ENCODE assay signal across 8 cellular contexts in the genomic region with DNA sequence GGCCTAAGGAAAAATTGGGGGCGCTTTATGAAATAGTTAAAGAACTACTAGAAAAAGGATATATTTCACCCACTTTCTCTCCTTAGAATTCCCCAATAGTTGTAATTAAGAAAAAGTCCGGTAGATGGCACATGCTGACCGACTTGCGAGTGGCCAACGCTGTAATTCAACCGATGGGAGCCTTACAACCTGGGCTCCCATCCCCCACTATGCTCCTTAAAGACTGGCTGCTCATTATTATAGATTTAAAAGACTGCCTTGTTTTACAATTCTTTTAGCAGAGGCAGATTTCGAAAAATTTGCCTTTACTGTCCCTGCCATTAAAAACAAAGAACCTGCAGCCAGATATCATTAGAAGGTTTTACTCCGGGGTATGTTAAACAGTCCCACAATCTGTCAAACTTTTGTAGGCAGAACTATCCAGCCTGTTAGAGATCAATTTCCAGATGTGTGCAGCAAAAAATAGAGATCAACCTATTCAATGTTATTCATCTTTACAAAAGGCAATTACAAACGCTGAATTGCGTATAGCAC. TPM values are rescaled to one million over a fixed set of nuclear protein-coding genes. Genes with fewer than 3 reads are reported as not detected.
DNase-seq lines count a peak whose midpoint lies in the region; ATAC-seq, FAIRE-seq and TF ChIP-seq lines count a peak whose summit lies in the region.

No MANE protein-coding gene starts in this region.

- peak overlapping the region; percentile 64 for H3K4me3 ChIP-seq in SU-DHL-6 (ENCODE audit: insufficient read depth, low read length, poor library complexity, severe bottlenecking)
- peak overlapping the region; percentile 56 to 74 (median 71) for H3K4me3 ChIP-seq in mammary epithelial cell (replicated peaks in 1 of 3; ENCODE audit: insufficient read depth in 1 of 3, low read depth in 2 of 3, low read length in 3 of 3)
- peak overlapping the region; percentile 48 to 83 for H3K4me3 ChIP-seq in small intestine (ENCODE audit: low read depth in 1 of 2, low read length in 2 of 2)

- BruUV-seq in mammary epithelial cell (replicated peaks; lab: Mats Ljungman, UMichigan) = no TSS peak

- in situ Hi-C loops in mammary epithelial cell (cut with MboI; ENCODE audit: low sequenced_read_pairs in 2 of 2) = loop anchor here (25.0 kb wide), 2 partner anchors 323 to 698 kb away; a partner anchor contains a TSS

- H3K27ac ChIP-seq in SU-DHL-6 (ENCODE audit: low read depth, low read length) (no peak overlapping the region), mammary epithelial cell (ENCODE audit: insufficient read depth, low read depth, low read length) (peak overlapping the region; percentile 44), small intestine (ENCODE audit: low read depth in 1 of 2, low read length in 1 of 2) (peak overlapping the region; percentile 84 to 92)

- peak overlapping the region; percentile 59 for H3K9ac ChIP-seq in SU-DHL-6 (ENCODE audit: low read length)
- H3K9ac ChIP-seq in mammary epithelial cell (ENCODE audit: insufficient read depth, low read length) = peak overlapping the region; percentile 61

- dilution Hi-C loops in mammary epithelial cell (cut with HindIII; ENCODE audit: low sequenced_read_pairs) = no loop called here

- ATAC-seq in Right ventricle myocardium inferior (peak; percentile 90), HG02798 (IDR thresholded peaks at IDR 0.05; ENCODE audit: poor library complexity, unreplicated experiment) (peak; percentile 80)

- TF ChIP-seq CTCF in SU-DHL-6 (IDR thresholded peaks at IDR 0.05; ENCODE audit: insufficient read depth, low read length, poor library complexity, severe bottlenecking) = peak; percentile 86
- peak; percentile 38 to 68 for TF ChIP-seq CTCF in mammary epithelial cell (conservative IDR thresholded peaks at IDR 0.05 in 1 of 2, IDR thresholded peaks at IDR 0.05 in 1 of 2; ENCODE audit: extremely low read depth in 1 of 2, insufficient read depth in 1 of 2, low read depth in 1 of 2, low read length in 2 of 2)

- no peaks in the 10 kb centered on the region for H3K9me2 ChIP-seq in SU-DHL-6 (replicated peaks; ENCODE audit: insufficient read depth, low read length)

- intact Hi-C loops in Right ventricle myocardium inferior (cut with DNase I) = no loop called here
- intact Hi-C loops in cardiac septum (cut with DNase I) = loop anchor here (10.0 kb wide), 1 partner anchor 316 kb away; no protein-coding TSS in a partner anchor
- intact Hi-C loops in mammary epithelial cell (cut with micrococcal nuclease) = loop anchor here (1.0 to 10.0 kb wide), 12 partner anchors 12 to 1166 kb away; partner anchors contain the start of gene POM121L2

- no peaks in the 10 kb centered on the region for H3K79me2 ChIP-seq in SU-DHL-6 (ENCODE audit: insufficient read depth, low read length)
- H3K79me2 ChIP-seq in mammary epithelial cell (ENCODE audit: insufficient read depth, low read length) = no peaks in the 10 kb centered on the region

- H3K27me3 ChIP-seq in SU-DHL-6 (ENCODE audit: low read length) = no peaks in the 10 kb centered on the region
- H3K27me3 ChIP-seq in mammary epithelial cell (ENCODE audit: insufficient read depth, low read length) = no peaks in the 10 kb centered on the region
- H3K27me3 ChIP-seq in small intestine (ENCODE audit: control insufficient read depth in 2 of 2, insufficient read depth in 2 of 2, low read length in 2 of 2) = no peaks in the 10 kb centered on the region

- 22% methylated on average over 10 of the region's 10 CpGs for WGBS in mammary epithelial cell (ENCODE audit: low coverage, missing lambda C conversion rate)
- WGBS in small intestine, 3 donors = 17 to 19% (median 18%) methylated on average over 10 of the region's 10 CpGs

- H3K9me3 ChIP-seq in SU-DHL-6 (ENCODE audit: insufficient read depth, low read length) (no peaks in the 10 kb centered on the region), mammary epithelial cell (replicated peaks; ENCODE audit: insufficient read depth, low read length) (no peaks in the 10 kb centered on the region), small intestine (ENCODE audit: control insufficient read depth, low read depth) (no peaks in the 10 kb centered on the region)

- H3K4me2 ChIP-seq in SU-DHL-6 (ENCODE audit: low read depth, low read length, poor library complexity, severe bottlenecking) (peak overlapping the region; percentile 79), mammary epithelial cell (ENCODE audit: insufficient read depth, low read depth, low read length) (peak overlapping the region; percentile 73)

- no peak for FAIRE-seq in small intestine (lab: Jason Lieb, UNC)

- H3K36me3 ChIP-seq in SU-DHL-6 (ENCODE audit: low read length) = no peaks in the 10 kb centered on the region
- H3K36me3 ChIP-seq in mammary epithelial cell (ENCODE audit: insufficient read depth, low read length) = no peaks in the 10 kb centered on the region
- H3K36me3 ChIP-seq in small intestine (ENCODE audit: control insufficient read depth in 2 of 2, insufficient read depth in 2 of 2, low read length in 2 of 2) = no peaks in the 10 kb centered on the region

- peak overlapping the region; percentile 97 for H2AFZ ChIP-seq in SU-DHL-6 (ENCODE audit: low read depth, low read length, severe bottlenecking)
- H2AFZ ChIP-seq in mammary epithelial cell (ENCODE audit: low read depth, low read length) = peak overlapping the region; percentile 95

- H3F3A ChIP-seq in SU-DHL-6 (ENCODE audit: insufficient read depth) = no peaks in the 10 kb centered on the region

- CTCF ChIA-PET in mammary epithelial cell (lab: Charles Lee; ENCODE audit: low non-redundant PET) = no interaction called here

- DNase-seq in Right ventricle myocardium inferior (ENCODE audit: missing footprints) (no peak), cardiac septum (ENCODE audit: low spot score) (no peak), NCI-H1417 treated with DMSO at 0.1 percent for 48 hours (lab: John Stamatoyannopoulos, UW) (peak; percentile 33), mammary epithelial cell (peak; percentile 71), iPS-NIHi11 (ENCODE audit: low spot score) (peak; percentile 60), small intestine (peak; percentile 91)

- H3K4me1 ChIP-seq in mammary epithelial cell (ENCODE audit: insufficient read depth, low read length) (no peaks in the 10 kb centered on the region), small intestine (ENCODE audit: control insufficient read depth in 2 of 2, insufficient read depth in 1 of 2, low read depth in 1 of 2, low read length in 1 of 2) (no peaks in the 10 kb centered on the region)

- H4K20me1 ChIP-seq in SU-DHL-6 (ENCODE audit: low read depth, low read length) (no peaks in the 10 kb centered on the region), mammary epithelial cell (ENCODE audit: insufficient read depth, low read length) (no peaks in the 10 kb centered on the region)

RNA-seq across cellular contexts. Expression of gene PRSS16, which starts 58.5 kb away (rescaled TPM):
- total RNA-seq in Right ventricle myocardium inferior (0.16 TPM), cardiac septum (not detected), mammary epithelial cell (10 to 100 TPM in 1 of 2 donors, 1 to 10 TPM in 1; 4.8 to 10.5 TPM)
- polyA plus RNA-seq in mammary epithelial cell (11.9 TPM), small intestine (10 to 100 TPM; 17.1 to 31.6 (median 24.8) TPM)
- 22.5 TPM for polyA minus RNA-seq in mammary epithelial cell

Comparison
In these comparisons a context has a peak if more than half of its experiments do, and no peak if none do; other contexts are left out.
1. DNase-seq: peak in NCI-H1417 treated with DMSO at 0.1 percent for 48 hours (single experiment), mammary epithelial cell (single experiment), iPS-NIHi11 (single experiment) and small intestine (single experiment); none in Right ventricle myocardium inferior (single experiment) and cardiac septum (single experiment).
2. Peak in every context shown above with its lines, with median percentiles within 50 percentile points of each other: H3K4me3 ChIP-seq.